32 cellular contexts compared by ENCODE assay signal in genomic region chr5:111259636-111260035, GRCh38.
"Had no signal": no experiment of that assay in that cellular context is flagged by ENCODE, and none has a peak within 500 bp of the region (broad histone marks: within the 10 kb centered on the region; RNA-seq: fewer than 3 reads in every experiment).

No MANE protein-coding gene starts in this region.

- ATAC-seq: activated CD4-positive, CD25-positive, alpha-beta regulatory T cell treated with anti-CD3 and anti-CD28 coated beads, Interleukin-2, amount 50 U/mL, for 24 hours; activated CD8-positive, alpha-beta memory T cell treated with anti-CD3 and anti-CD28 coated beads, Interleukin-2, amount 10 ng/mL, durations not matched to agents 7 days and 5 days; gastrocnemius medialis; natural killer cell; right cardiac atrium; stimulated activated naive B cell treated with anti-CD40 and anti-IgM and Interleukin-4, amounts not matched to agents 10 μg/mL and 1 μg/mL and 100 μg/mL, for 72 hours; upper lobe of right lung had no signal

- H3K4me3 Mint-ChIP-seq: activated CD4-positive, alpha-beta memory T cell treated with anti-CD3 and anti-CD28 coated beads, Interleukin-2, amount 10 ng/mL, durations not matched to agents 7 days and 5 days; activated CD4-positive, alpha-beta T cell treated with anti-CD3 and anti-CD28 coated beads, Interleukin-2, amount 10 ng/mL, durations not matched to agents 7 days and 5 days; activated CD8-positive, alpha-beta memory T cell treated with anti-CD3 and anti-CD28 coated beads, Interleukin-2, amount 10 ng/mL, durations not matched to agents 7 days and 5 days; activated naive CD8-positive, alpha-beta T cell treated with anti-CD3 and anti-CD28 coated beads, Interleukin-2, amount 10 ng/mL, durations not matched to agents 7 days and 5 days; immature natural killer cell; natural killer cell; stimulated activated naive B cell treated with anti-CD40 and anti-IgM and Interleukin-4, amounts not matched to agents 10 μg/mL and 1 μg/mL and 100 μg/mL, for 72 hours; T-helper 1 cell treated with Interleukin-12 subunit alpha and Interleukin-12 subunit beta and Interleukin-4 antibody, amounts not matched to agents 30 μg/mL and 1 μg/mL, for 36 hours had no signal

- H3K27ac ChIP-seq: breast epithelium, gastrocnemius medialis, left ventricle myocardium inferior, stomach, thyroid gland, upper lobe of right lung, VCaP had no signal

- H3K27me3 ChIP-seq: breast epithelium, gastrocnemius medialis, stomach, thyroid gland, upper lobe of right lung had no signal

- H3K4me1 Mint-ChIP-seq: immature natural killer cell, natural killer cell had no signal

- H3K36me3 ChIP-seq: breast epithelium, gastrocnemius medialis, left ventricle myocardium inferior, stomach, thyroid gland, upper lobe of right lung had no signal

- H3K36me3 Mint-ChIP-seq: immature natural killer cell, natural killer cell had no signal

- FAIRE-seq: TTC549 had no signal

- H3K27me3 Mint-ChIP-seq: activated CD4-positive, alpha-beta memory T cell treated with anti-CD3 and anti-CD28 coated beads, Interleukin-2, amount 10 ng/mL, durations not matched to agents 7 days and 5 days; activated CD4-positive, alpha-beta T cell treated with anti-CD3 and anti-CD28 coated beads, Interleukin-2, amount 10 ng/mL, durations not matched to agents 7 days and 5 days; activated CD8-positive, alpha-beta memory T cell treated with anti-CD3 and anti-CD28 coated beads, Interleukin-2, amount 10 ng/mL, durations not matched to agents 7 days and 5 days; activated naive CD8-positive, alpha-beta T cell treated with anti-CD3 and anti-CD28 coated beads, Interleukin-2, amount 10 ng/mL, durations not matched to agents 7 days and 5 days had no signal

- H3K9me3 ChIP-seq: breast epithelium, gastrocnemius medialis, thyroid gland, upper lobe of right lung had no signal

- DNase-seq: activated CD4-positive, alpha-beta memory T cell treated with anti-CD3 and anti-CD28 coated beads, Interleukin-2, amount 10 ng/mL, durations not matched to agents 7 days and 5 days; activated CD4-positive, alpha-beta T cell treated with anti-CD3 and anti-CD28 coated beads, Interleukin-2, amount 10 ng/mL, durations not matched to agents 7 days and 5 days; activated CD8-positive, alpha-beta memory T cell treated with anti-CD3 and anti-CD28 coated beads, Interleukin-2, amount 10 ng/mL, durations not matched to agents 7 days and 5 days; activated naive CD8-positive, alpha-beta T cell treated with anti-CD3 and anti-CD28 coated beads, Interleukin-2, amount 10 ng/mL, durations not matched to agents 7 days and 5 days; activated T-cell treated with anti-CD3 and anti-CD28 coated beads, Interleukin-2, amount 50 U/mL, for 48 hours; amniotic stem cell; central memory CD4-positive, alpha-beta T cell; dermis blood vessel endothelial cell; effector CD8-positive, alpha-beta T cell; erythroblast; gastrocnemius medialis; hippocampal formation; immature natural killer cell; left ventricle myocardium inferior; mesendoderm; natural killer cell; right cardiac atrium; stimulated activated CD4-positive, alpha-beta T cell treated with anti-CD3 and anti-CD28 coated beads, Interleukin-15, amount 100 ng/mL, for 24 hours; stimulated activated CD4-positive, alpha-beta T cell treated with anti-CD3 and anti-CD28 coated beads, Interleukin-2, amount 100 ng/mL, for 24 hours; stimulated activated naive B cell treated with anti-CD40 and anti-IgM and Interleukin-4, amounts not matched to agents 10 μg/mL and 1 μg/mL and 100 μg/mL, for 72 hours; stomach; SW 1271; T-helper 9 cell; thyroid gland; upper lobe of right lung had no signal

- H3K9me3 Mint-ChIP-seq: natural killer cell had no signal

- H3K4me3 ChIP-seq: breast epithelium, gastrocnemius medialis, left ventricle myocardium inferior, lung, stomach, thyroid gland, upper lobe of right lung had no signal

- H3K27ac Mint-ChIP-seq: activated CD4-positive, alpha-beta memory T cell treated with anti-CD3 and anti-CD28 coated beads, Interleukin-2, amount 10 ng/mL, durations not matched to agents 7 days and 5 days; activated CD4-positive, alpha-beta T cell treated with anti-CD3 and anti-CD28 coated beads, Interleukin-2, amount 10 ng/mL, durations not matched to agents 7 days and 5 days; activated CD8-positive, alpha-beta memory T cell treated with anti-CD3 and anti-CD28 coated beads, Interleukin-2, amount 10 ng/mL, durations not matched to agents 7 days and 5 days; activated naive CD8-positive, alpha-beta T cell treated with anti-CD3 and anti-CD28 coated beads, Interleukin-2, amount 10 ng/mL, durations not matched to agents 7 days and 5 days; activated T-helper 2 cell treated with anti-CD3 and anti-CD28 coated beads, Interferon-gamma antibody, Interleukin-2, Interleukin-4, amounts not matched to agents 10 μg/mL and 5 μg/mL and 100 μg/mL, durations not matched to agents 14 hours and 24 hours and 36 hours; immature natural killer cell; natural killer cell; stimulated activated naive B cell treated with anti-CD40 and anti-IgM and Interleukin-4, amounts not matched to agents 10 μg/mL and 1 μg/mL and 100 μg/mL, for 72 hours; T-helper 1 cell treated with Interleukin-12 subunit alpha and Interleukin-12 subunit beta and Interleukin-4 antibody, amounts not matched to agents 30 μg/mL and 1 μg/mL, for 36 hours had no signal
